ENCODE assay signal across 8 cellular contexts in genomic region chr15:40439461-40440299, GRCh38. TPM values are rescaled to one million over a fixed set of nuclear protein-coding genes. Genes with fewer than 3 reads are reported as not detected.
DNase-seq lines count a peak whose midpoint lies in the region; ATAC-seq, FAIRE-seq and TF ChIP-seq lines count a peak whose summit lies in the region.

No MANE protein-coding gene starts in this region.

- H3K4me3 ChIP-seq in OCI-LY7 (ENCODE audit: low read depth, low read length, poor library complexity, severe bottlenecking): peak overlapping the region; percentile 82
- peak overlapping the region; percentile 80 for H3K4me3 ChIP-seq in K562
- peak overlapping the region; percentile 78 to 95 (median 90) for H3K4me3 ChIP-seq in skin epidermis

- H3K79me2 ChIP-seq in OCI-LY7 (ENCODE audit: insufficient read depth, low read depth, low read length) (peaks cover 18% of the 10 kb centered on the region; the same call in 1 of the 2 replicates), K562 (ENCODE audit: control insufficient read depth, insufficient read depth, low read length) (peaks cover 62% of the 10 kb centered on the region)

- intact Hi-C loops in OCI-LY7 (cut with micrococcal nuclease; ENCODE audit: unreplicated experiment) (no loop called here), K562 (cut with micrococcal nuclease) (loop anchor here (2.0 to 5.0 kb wide), 2 partner anchors 31 to 68 kb away; partner anchors contain the start of gene CHST14)

- H4K20me1 ChIP-seq in OCI-LY7 (ENCODE audit: insufficient read depth, low read length) (peaks cover 22% of the 10 kb centered on the region), K562 (replicated peaks; ENCODE audit: control insufficient read depth, insufficient read depth, low read length) (peaks cover 21% of the 10 kb centered on the region)

- H2AFZ ChIP-seq in OCI-LY7 (ENCODE audit: low read length) (peak overlapping the region; percentile 98), K562 (ENCODE audit: low read depth, low read length) (peak overlapping the region; percentile 85)

- no peak; the same call in 1 of the 2 replicates for TF ChIP-seq EP300 in K562 (IDR thresholded peaks at IDR 0.05; ENCODE audit: low read length)

- H3K27me3 ChIP-seq in K562 (ENCODE audit: control insufficient read depth in 2 of 2, insufficient read depth in 2 of 2, low read length in 2 of 2): no peaks in the 10 kb centered on the region

- no peak overlapping the region for H3K27ac ChIP-seq in OCI-LY7 (ENCODE audit: low read depth, low read length, poor library complexity, severe bottlenecking)
- peak overlapping the region; percentile 78 for H3K27ac ChIP-seq in K562 (ENCODE audit: extremely low read depth, low read depth, low read length)
- H3K27ac ChIP-seq in skin epidermis: peak overlapping the region in 11 of 21 experiments; percentile 2 to 72 (median 23)

- POLR2A ChIA-PET in OCI-LY7 (lab: Charles Lee) (interaction anchor here (0.5 to 0.9 kb wide), 5 partner anchors 9 to 1207 kb away, joined by 3 to 8 read pairs (median 4); no protein-coding TSS in a partner anchor), K562 (lab: Yijun Ruan, JAX) (interaction anchor here (0.5 to 8.4 kb wide), 7 partner anchors 10 to 170 kb away, joined by 3 to 89 read pairs (median 4); no protein-coding TSS in a partner anchor)

- H3K9me3 ChIP-seq in OCI-LY7 (ENCODE audit: low read length) (no peaks in the 10 kb centered on the region), K562 (replicated peaks; ENCODE audit: control insufficient read depth, insufficient read depth, low read depth, low read length) (no peaks in the 10 kb centered on the region)

- CTCF ChIA-PET in OCI-LY7 (lab: Charles Lee; ENCODE audit: unreplicated experiment): interaction anchor here (0.5 to 0.6 kb wide), 2 partner anchors 80 to 395 kb away, joined by 3 read pairs; no protein-coding TSS in a partner anchor
- CTCF ChIA-PET in K562 (lab: Yijun Ruan, JAX; ENCODE audit: low intra/inter-chr PET ratio): no interaction called here

- H3K4me2 ChIP-seq in OCI-LY7 (ENCODE audit: low read length): peak overlapping the region; percentile 100
- H3K4me2 ChIP-seq in K562 (ENCODE audit: insufficient read depth, low read length): peak overlapping the region; percentile 85

- peak; percentile 94 for FAIRE-seq in K562 (lab: Jason Lieb, UNC)

- no peak for TF ChIP-seq RAD21 in K562 (CRISPR knock-in tag; conservative IDR thresholded peaks at IDR 0.05 in 1 of 2, IDR thresholded peaks at IDR 0.05 in 1 of 2)

- no peak for TF ChIP-seq CTCF in OCI-LY7 (conservative IDR thresholded peaks at IDR 0.05; ENCODE audit: low read length)
- no peak; a peak in 1 of 6 replicates for TF ChIP-seq CTCF in K562 (IDR thresholded peaks at IDR 0.05 in 2 of 3, conservative IDR thresholded peaks at IDR 0.05 in 1 of 3; ENCODE audit: insufficient read depth in 2 of 3, low read depth in 1 of 3, low read length in 3 of 3)

- peak; percentile 67; the same call in 1 of the 2 replicates for TF ChIP-seq POLR2A in K562 (conservative IDR thresholded peaks at IDR 0.05)

- ATAC-seq in K562 (peak; percentile 72), GM19463 (IDR thresholded peaks at IDR 0.05; ENCODE audit: unreplicated experiment) (no peak), HG02763 (IDR thresholded peaks at IDR 0.05; ENCODE audit: unreplicated experiment) (no peak)

- in situ Hi-C loops in K562 (cut with MboI): no loop called here

- H3K9me2 ChIP-seq in OCI-LY7 (ENCODE audit: insufficient read depth, low read length): no peaks in the 10 kb centered on the region

- DNase-seq in activated effector memory CD4-positive, alpha-beta T cell treated with anti-CD3 and anti-CD28 coated beads, Interleukin-2, amount 50 U/mL, for 16 hours: peak; percentile 79
- no peak for DNase-seq in activated effector memory CD4-positive, alpha-beta T cell treated with Interleukin-2 at 50 U/mL for 16 hours
- DNase-seq in OCI-LY7 (ENCODE audit: low spot score) (peak; percentile 20), K562 (ENCODE audit: extremely low read depth in 1 of 4, low spot score in 3 of 4) (peak; percentile 69 to 89 (median 78)), iPS-NIHi11 (ENCODE audit: low spot score) (peak; percentile 61)

- peaks cover 4% of the 10 kb centered on the region for H3K9me1 ChIP-seq in K562 (ENCODE audit: control insufficient read depth, insufficient read depth, low read length)

- BruUV-seq in OCI-LY7 (replicated peaks; lab: Mats Ljungman, UMichigan): no TSS peak
- TSS peak; percentile 54 for BruUV-seq in K562 (replicated peaks; lab: Mats Ljungman, UMichigan)

- H3K36me3 ChIP-seq in OCI-LY7 (ENCODE audit: insufficient read depth, low read length) (no peaks in the 10 kb centered on the region), K562 (ENCODE audit: control insufficient read depth, insufficient read depth, low read length) (peaks cover 13% of the 10 kb centered on the region; the same call in 2 of the 3 replicates)

- H3K9ac ChIP-seq in K562 (ENCODE audit: insufficient read depth in 1 of 2, low read depth in 2 of 2, low read length in 2 of 2): peak overlapping the region; percentile 81 to 88

- 1% methylated on average over 25 of the region's 28 CpGs for WGBS in K562 (ENCODE audit: insufficient coverage, low coverage, missing lambda C conversion rate)

- H3K4me1 ChIP-seq in OCI-LY7 (ENCODE audit: insufficient read depth, low read length, poor library complexity, severe bottlenecking): peaks cover 21% of the 10 kb centered on the region
- peaks cover 59 to 77% of the 10 kb centered on the region in 2 experiments for H3K4me1 ChIP-seq in K562 (replicated peaks in 1 of 2; ENCODE audit: control insufficient read depth in 2 of 2, insufficient read depth in 2 of 2, low read length in 2 of 2)

RNA-seq across cellular contexts. Expression of gene BAHD1, which starts 1.1 kb away (rescaled TPM):
- total RNA-seq in OCI-LY7 (2014; rRNA removed; shearing (Covaris generic)): 14.6 and 15.0 TPM in 2 replicates
- total RNA-seq in OCI-LY7 (2022) (22.3 TPM in 2 replicates), K562 (2014; rRNA removed) (15.2 and 20.8 TPM in 2 replicates), K562 (2014; rRNA removed; fragmentation: Illumina TruSeq; extraction: Trizol) (9.7 and 10.3 TPM in 2 replicates), K562 (2015; rRNA removed; fragmentation: Illumina TruSeq; extraction: Trizol) (11.5 and 12.3 TPM in 2 replicates), K562 (2021) (33.6 and 38.5 TPM in 2 replicates)
- 30.6 and 63.4 TPM in 2 replicates for total RNA-seq in K562 (2011; cell fraction: chromatin; rRNA removed; ENCODE audit: low replicate concordance)
- total RNA-seq in K562 (2011; cell fraction: nucleolus; rRNA removed): 33.2 and 38.7 TPM in 2 replicates
- total RNA-seq in K562 (2011; cell fraction: nucleoplasm; rRNA removed): 31.7 and 43.1 TPM in 2 replicates
- polyA plus RNA-seq in K562 (2011; rRNA removed) (9.7 and 10.6 TPM in 2 replicates), K562 (2014; fragmentation: Illumina TruSeq; extraction: Trizol) (18.4 and 26.4 TPM in 2 replicates), K562 (2014; fragmentation: Nextera tagmentation; extraction: Ambion mirVana) (under 1 TPM; 0.55 to 0.80 TPM), K562 (2014; rRNA removed) (19.0 and 19.4 TPM in 2 replicates)
- polyA plus RNA-seq in K562 (2011; cell fraction: cytosol; rRNA removed): 9.1 and 16.4 TPM in 2 replicates
- polyA plus RNA-seq in K562 (2011; cell fraction: nucleus; rRNA removed): 27.1 and 43.2 TPM in 2 replicates
- 24.0 and 25.8 TPM in 2 replicates for polyA plus RNA-seq in K562 (2012)
- polyA minus RNA-seq in K562 (2011; rRNA and poly(A)+ RNA removed): 7.1 and 10.0 TPM in 2 replicates
- 12.7 TPM in 2 replicates for polyA minus RNA-seq in K562 (2011; cell fraction: cytosol; rRNA and poly(A)+ RNA removed)
- 10.5 and 12.2 TPM in 2 replicates for polyA minus RNA-seq in K562 (2011; cell fraction: nucleus; rRNA and poly(A)+ RNA removed)

RNA-seq across cellular contexts. Expression of gene CHST14, which starts 31.1 kb away (rescaled TPM):
- 5.6 and 7.3 TPM in 2 replicates for total RNA-seq in OCI-LY7 (2014; rRNA removed; shearing (Covaris generic))
- total RNA-seq in OCI-LY7 (2022): 13.6 and 15.3 TPM in 2 replicates
- total RNA-seq in K562 (2011; cell fraction: chromatin; rRNA removed; ENCODE audit: low replicate concordance): 4.2 and 14.3 TPM in 2 replicates
- total RNA-seq in K562 (2011; cell fraction: nucleolus; rRNA removed): 18.7 and 22.0 TPM in 2 replicates
- 17.9 and 21.1 TPM in 2 replicates for total RNA-seq in K562 (2011; cell fraction: nucleoplasm; rRNA removed)
- 4.0 and 5.6 TPM in 2 replicates for total RNA-seq in K562 (2014; rRNA removed)
- 2.3 and 2.5 TPM in 2 replicates for total RNA-seq in K562 (2014; rRNA removed; fragmentation: Illumina TruSeq; extraction: Trizol)
- total RNA-seq in K562 (2015; rRNA removed; fragmentation: Illumina TruSeq; extraction: Trizol): 4.6 TPM in 2 replicates
- total RNA-seq in K562 (2021): 11.2 and 12.1 TPM in 2 replicates
- polyA plus RNA-seq in K562 (2011; rRNA removed): 4.5 and 6.4 TPM in 2 replicates
- 6.6 and 8.1 TPM in 2 replicates for polyA plus RNA-seq in K562 (2011; cell fraction: cytosol; rRNA removed)
- 4.8 and 5.2 TPM in 2 replicates for polyA plus RNA-seq in K562 (2011; cell fraction: nucleus; rRNA removed)
- polyA plus RNA-seq in K562 (2012): 12.0 and 17.1 TPM in 2 replicates
- polyA plus RNA-seq in K562 (2014; fragmentation: Illumina TruSeq; extraction: Trizol): 6.3 and 7.5 TPM in 2 replicates
- 1 to 10 TPM; 1.6 to 2.3 TPM for polyA plus RNA-seq in K562 (2014; fragmentation: Nextera tagmentation; extraction: Ambion mirVana)
- polyA plus RNA-seq in K562 (2014; rRNA removed): 3.9 and 4.8 TPM in 2 replicates
- polyA minus RNA-seq in K562 (2011; rRNA and poly(A)+ RNA removed): 3.1 TPM in 2 replicates
- 6.2 and 11.7 TPM in 2 replicates for polyA minus RNA-seq in K562 (2011; cell fraction: cytosol; rRNA and poly(A)+ RNA removed)
- polyA minus RNA-seq in K562 (2011; cell fraction: nucleus; rRNA and poly(A)+ RNA removed): 2.7 and 3.8 TPM in 2 replicates

RNA-seq across cellular contexts. Expression of gene IVD, which starts 34.1 kb away (rescaled TPM):
- 16.4 and 20.6 TPM in 2 replicates for total RNA-seq in OCI-LY7 (2014; rRNA removed; shearing (Covaris generic))
- 57.2 and 67.3 TPM in 2 replicates for total RNA-seq in OCI-LY7 (2022)
- 26.5 and 47.8 TPM in 2 replicates for total RNA-seq in K562 (2011; cell fraction: chromatin; rRNA removed; ENCODE audit: low replicate concordance)
- 16.8 and 18.7 TPM in 2 replicates for total RNA-seq in K562 (2011; cell fraction: nucleolus; rRNA removed)
- 20.5 and 23.3 TPM in 2 replicates for total RNA-seq in K562 (2011; cell fraction: nucleoplasm; rRNA removed)
- total RNA-seq in K562 (2014; rRNA removed): 2.5 and 3.0 TPM in 2 replicates
- 2.2 and 2.4 TPM in 2 replicates for total RNA-seq in K562 (2014; rRNA removed; fragmentation: Illumina TruSeq; extraction: Trizol)
- total RNA-seq in K562 (2015; rRNA removed; fragmentation: Illumina TruSeq; extraction: Trizol): 1.5 and 2.0 TPM in 2 replicates
- 3.6 and 5.6 TPM in 2 replicates for total RNA-seq in K562 (2021)
- 4.5 and 6.9 TPM in 2 replicates for polyA plus RNA-seq in K562 (2011; rRNA removed)
- polyA plus RNA-seq in K562 (2011; cell fraction: cytosol; rRNA removed): 2.1 and 4.2 TPM in 2 replicates
- polyA plus RNA-seq in K562 (2011; cell fraction: nucleus; rRNA removed): 10.5 and 14.0 TPM in 2 replicates
- polyA plus RNA-seq in K562 (2012): 1.4 and 3.7 TPM in 2 replicates
- 1.1 and 1.4 TPM in 2 replicates for polyA plus RNA-seq in K562 (2014; fragmentation: Illumina TruSeq; extraction: Trizol)
- polyA plus RNA-seq in K562 (2014; fragmentation: Nextera tagmentation; extraction: Ambion mirVana): under 1 TPM; 0.15 to 0.45 TPM
- polyA plus RNA-seq in K562 (2014; rRNA removed): 2.9 and 3.5 TPM in 2 replicates
- polyA minus RNA-seq in K562 (2011; rRNA and poly(A)+ RNA removed): 5.8 and 10.9 TPM in 2 replicates
- 3.1 and 4.5 TPM in 2 replicates for polyA minus RNA-seq in K562 (2011; cell fraction: cytosol; rRNA and poly(A)+ RNA removed)
- 4.6 and 6.7 TPM in 2 replicates for polyA minus RNA-seq in K562 (2011; cell fraction: nucleus; rRNA and poly(A)+ RNA removed)

RNA-seq across cellular contexts. Expression of gene KNSTRN, which starts 57.2 kb away (rescaled TPM):
- total RNA-seq in OCI-LY7 (2014; rRNA removed; shearing (Covaris generic)): 71.3 and 89.6 TPM in 2 replicates
- total RNA-seq in OCI-LY7 (2022) (106 TPM in 2 replicates), K562 (2014; rRNA removed) (51.4 and 62.3 TPM in 2 replicates), K562 (2014; rRNA removed; fragmentation: Illumina TruSeq; extraction: Trizol) (88.2 and 99.8 TPM in 2 replicates), K562 (2015; rRNA removed; fragmentation: Illumina TruSeq; extraction: Trizol) (85.8 and 87.3 TPM in 2 replicates), K562 (2021) (64.3 and 65.7 TPM in 2 replicates)
- 84.3 and 130 TPM in 2 replicates for total RNA-seq in K562 (2011; cell fraction: chromatin; rRNA removed; ENCODE audit: low replicate concordance)
- 50.7 and 57.5 TPM in 2 replicates for total RNA-seq in K562 (2011; cell fraction: nucleolus; rRNA removed)
- total RNA-seq in K562 (2011; cell fraction: nucleoplasm; rRNA removed): 75.5 and 94.3 TPM in 2 replicates
- polyA plus RNA-seq in K562 (2011; rRNA removed) (59.7 and 80.0 TPM in 2 replicates), K562 (2014; fragmentation: Illumina TruSeq; extraction: Trizol) (74.7 and 75.0 TPM in 2 replicates), K562 (2014; fragmentation: Nextera tagmentation; extraction: Ambion mirVana) (10 to 100 TPM; 48.7 to 66.3 TPM), K562 (2014; rRNA removed) (61.9 and 63.9 TPM in 2 replicates)
- polyA plus RNA-seq in K562 (2011; cell fraction: cytosol; rRNA removed): 30.2 and 32.2 TPM in 2 replicates
- 38.3 and 42.7 TPM in 2 replicates for polyA plus RNA-seq in K562 (2011; cell fraction: nucleus; rRNA removed)
- polyA plus RNA-seq in K562 (2012): 31.8 and 42.4 TPM in 2 replicates
- polyA minus RNA-seq in K562 (2011; rRNA and poly(A)+ RNA removed): 111 and 131 TPM in 2 replicates
- polyA minus RNA-seq in K562 (2011; cell fraction: cytosol; rRNA and poly(A)+ RNA removed): 29.8 and 39.7 TPM in 2 replicates
- 19.1 and 47.0 TPM in 2 replicates for polyA minus RNA-seq in K562 (2011; cell fraction: nucleus; rRNA and poly(A)+ RNA removed)
